Comparison of ENCODE assay signal across 6 cellular contexts in the genomic region with DNA sequence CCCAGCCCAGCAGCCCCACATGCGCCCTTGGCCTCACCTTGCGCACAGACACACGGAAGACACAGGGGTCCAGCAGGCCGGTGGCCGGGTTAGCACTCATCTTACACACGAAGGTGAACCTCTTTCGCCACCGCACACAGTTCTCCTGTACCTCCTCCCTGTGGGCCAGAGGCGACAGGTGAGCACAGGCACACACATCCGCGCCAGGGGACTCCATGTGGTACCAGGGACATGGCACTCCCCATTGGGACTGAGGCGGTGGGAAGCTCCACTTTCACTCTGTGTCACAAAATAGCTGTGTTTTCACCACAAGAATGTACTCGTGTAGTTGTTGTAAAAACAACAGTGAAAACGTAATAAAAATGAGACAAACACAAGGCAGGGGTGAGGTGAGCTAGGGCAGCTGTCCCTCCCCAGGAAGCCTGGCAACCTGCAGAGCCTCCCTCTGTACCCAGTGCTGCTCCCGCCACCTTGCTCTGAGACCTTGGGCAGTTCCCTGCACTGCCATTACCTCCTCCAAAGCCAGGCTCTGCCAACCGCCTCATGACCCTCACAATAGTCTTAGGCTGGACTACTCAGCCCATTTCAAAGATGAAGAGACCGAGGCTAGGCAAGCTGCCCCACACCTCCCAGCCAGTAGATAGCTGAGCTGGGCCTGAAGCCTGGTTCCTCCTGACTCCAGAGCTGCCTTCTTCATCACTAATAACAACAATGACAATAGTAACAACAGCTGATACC. TPM values are rescaled to one million over a fixed set of nuclear protein-coding genes. Genes with fewer than 3 reads are reported as not detected.
A peak's percentile ranks its signal among the peaks of the same experiment; 100 is the strongest.
DNase-seq lines count a peak whose midpoint lies in the region; ATAC-seq, FAIRE-seq and TF ChIP-seq lines count a peak whose summit lies in the region.

No MANE protein-coding gene starts in this region.

- peaks cover 87% of the 10 kb centered on the region for H3K4me1 Mint-ChIP-seq in CD4-positive, alpha-beta T cell (ENCODE audit: low read depth)
- H3K4me1 Mint-ChIP-seq in T-helper 2 cell treated with Interferon-gamma antibody and Interleukin-4, amounts not matched to agents 5 μg/mL and 100 μg/mL, for 36 hours (ENCODE audit: low read depth), result peaks cover 56% of the 10 kb centered on the region
- peaks cover 4 to 5% of the 10 kb centered on the region in 2 donors for H3K4me1 Mint-ChIP-seq in natural killer cell treated with Interleukin-12 subunit alpha and Interleukin-12 subunit beta and Interleukin-15 and Interleukin-18, amount 100 ng/mL, for 72 hours (ENCODE audit: low read depth in 2 of 2)

- H3K27me3 ChIP-seq in CD4-positive, alpha-beta T cell (ENCODE audit: control insufficient read depth, insufficient read depth, low read length), result no peaks in the 10 kb centered on the region

- peak overlapping the region; percentile 97 for H3K27ac Mint-ChIP-seq in CD4-positive, alpha-beta T cell
- peak overlapping the region; percentile 68 for H3K27ac Mint-ChIP-seq in T-helper 2 cell treated with Interferon-gamma antibody and Interleukin-4, amounts not matched to agents 5 μg/mL and 100 μg/mL, for 36 hours
- H3K27ac Mint-ChIP-seq in natural killer cell treated with Interleukin-12 subunit alpha and Interleukin-12 subunit beta and Interleukin-15 and Interleukin-18, amount 100 ng/mL, for 72 hours, result no peak overlapping the region

- ATAC-seq in CD4-positive, alpha-beta T cell (ENCODE audit: poor library complexity), result peak; percentile 26
- ATAC-seq in natural killer cell treated with Interleukin-12 subunit alpha and Interleukin-12 subunit beta and Interleukin-15 and Interleukin-18, amount 100 ng/mL, for 72 hours, result no peak

- H3K36me3 Mint-ChIP-seq in CD4-positive, alpha-beta T cell (ENCODE audit: low read depth), result peaks cover 73% of the 10 kb centered on the region
- H3K36me3 Mint-ChIP-seq in T-helper 2 cell treated with Interferon-gamma antibody and Interleukin-4, amounts not matched to agents 5 μg/mL and 100 μg/mL, for 36 hours (ENCODE audit: low read depth), result peaks cover 43% of the 10 kb centered on the region
- no peaks in the 10 kb centered on the region for H3K36me3 Mint-ChIP-seq in natural killer cell treated with Interleukin-12 subunit alpha and Interleukin-12 subunit beta and Interleukin-15 and Interleukin-18, amount 100 ng/mL, for 72 hours

- peak overlapping the region; percentile 71 for H3K4me3 Mint-ChIP-seq in CD4-positive, alpha-beta T cell
- H3K4me3 Mint-ChIP-seq in T-helper 2 cell treated with Interferon-gamma antibody and Interleukin-4, amounts not matched to agents 5 μg/mL and 100 μg/mL, for 36 hours, result peak overlapping the region; percentile 40
- H3K4me3 Mint-ChIP-seq in natural killer cell treated with Interleukin-12 subunit alpha and Interleukin-12 subunit beta and Interleukin-15 and Interleukin-18, amount 100 ng/mL, for 72 hours, result no peak overlapping the region

- no peaks in the 10 kb centered on the region for H3K9me3 Mint-ChIP-seq in CD4-positive, alpha-beta T cell
- H3K9me3 Mint-ChIP-seq in T-helper 2 cell treated with Interferon-gamma antibody and Interleukin-4, amounts not matched to agents 5 μg/mL and 100 μg/mL, for 36 hours, result no peaks in the 10 kb centered on the region
- no peaks in the 10 kb centered on the region for H3K9me3 Mint-ChIP-seq in natural killer cell treated with Interleukin-12 subunit alpha and Interleukin-12 subunit beta and Interleukin-15 and Interleukin-18, amount 100 ng/mL, for 72 hours

- CTCF ChIA-PET in CD4-positive, alpha-beta T cell (lab: Charles Lee), result interaction anchor here (0.8 to 5.1 kb wide), 5 partner anchors 11 to 81 kb away, joined by 3 to 74 read pairs (median 41); no protein-coding TSS in a partner anchor
- CTCF ChIA-PET in GM10248 (lab: Yijun Ruan, JAX), result interaction anchor here (0.8 to 25.1 kb wide), 12 partner anchors 9 to 171 kb away, joined by 3 to 615 read pairs (median 5); no protein-coding TSS in a partner anchor

- no peak for DNase-seq in CD4-positive, alpha-beta T cell
- DNase-seq in T-helper 2 cell treated with Interferon-gamma antibody and Interleukin-4, amounts not matched to agents 5 μg/mL and 100 μg/mL, for 36 hours (ENCODE audit: low spot score), result no peak
- DNase-seq in kidney (peak; percentile 73), GM10248 (ENCODE audit: extremely low spot score) (no peak), ecto neural progenitor cell (ENCODE audit: low spot score) (no peak)
- DNase-seq in natural killer cell treated with Interleukin-12 subunit alpha and Interleukin-12 subunit beta and Interleukin-15 and Interleukin-18, amount 100 ng/mL, for 72 hours (ENCODE audit: low spot score), result no peak

- H3K4me3 ChIP-seq in kidney (ENCODE audit: low read length in 2 of 2), result no peak overlapping the region

- no peaks in the 10 kb centered on the region for H3K27me3 Mint-ChIP-seq in CD4-positive, alpha-beta T cell
- no peaks in the 10 kb centered on the region for H3K27me3 Mint-ChIP-seq in T-helper 2 cell treated with Interferon-gamma antibody and Interleukin-4, amounts not matched to agents 5 μg/mL and 100 μg/mL, for 36 hours (ENCODE audit: low read depth)
- no peaks in the 10 kb centered on the region for H3K27me3 Mint-ChIP-seq in natural killer cell treated with Interleukin-12 subunit alpha and Interleukin-12 subunit beta and Interleukin-15 and Interleukin-18, amount 100 ng/mL, for 72 hours

- no peak for FAIRE-seq in kidney (lab: Jason Lieb, UNC)

- TF ChIP-seq CTCF in CD4-positive, alpha-beta T cell (IDR thresholded peaks at IDR 0.05), result no peak
- no peak for TF ChIP-seq CTCF in kidney (IDR thresholded peaks at IDR 0.05; ENCODE audit: borderline replicate concordance, extremely low read depth, insufficient read depth)
- no peak for TF ChIP-seq CTCF in GM10248 (IDR thresholded peaks at IDR 0.05; ENCODE audit: control extremely low read depth, extremely low read depth, low read depth, missing control alignments)

- peaks cover 22 to 30% of the 10 kb centered on the region in 2 donors for H3K4me1 ChIP-seq in kidney (ENCODE audit: control insufficient read depth in 1 of 2, insufficient read depth in 1 of 2, low read depth in 1 of 2, low read length in 2 of 2)

- intact Hi-C loops in CD4-positive, alpha-beta T cell (cut with DNase I, micrococcal nuclease), result loop anchor here (2.0 to 10.0 kb wide), 3 partner anchors 17 to 161 kb away; no protein-coding TSS in a partner anchor
- intact Hi-C loops in kidney (cut with DNase I), result no loop called here

- peaks cover 0 to 4% of the 10 kb centered on the region in 2 donors for H3K36me3 ChIP-seq in kidney (ENCODE audit: control insufficient read depth in 1 of 2, insufficient read depth in 2 of 2, low read length in 2 of 2)

- no peaks in the 10 kb centered on the region for H3K9me3 ChIP-seq in CD4-positive, alpha-beta T cell (ENCODE audit: control insufficient read depth, low read length)
- H3K9me3 ChIP-seq in kidney (ENCODE audit: control insufficient read depth in 1 of 2, low read length in 2 of 2), result no peaks in the 10 kb centered on the region

- POLR2A ChIA-PET in CD4-positive, alpha-beta T cell (lab: Charles Lee), result interaction anchor here (1.4 to 34.9 kb wide), 8 partner anchors 9 to 118 kb away, joined by 5 to 1020 read pairs (median 11); a partner anchor contains a TSS
- POLR2A ChIA-PET in GM10248 (lab: Yijun Ruan, JAX), result interaction anchor here (0.6 kb wide), 1 partner anchor 14 kb away, joined by 3 read pairs; no protein-coding TSS in a partner anchor

- peak overlapping the region; percentile 65 for H3K27ac ChIP-seq in CD4-positive, alpha-beta T cell (ENCODE audit: low read depth, low read length)
- H3K27ac ChIP-seq in kidney (ENCODE audit: low read depth in 2 of 2, low read length in 2 of 2), result no peak overlapping the region

- H3K9ac ChIP-seq in kidney (ENCODE audit: low read length in 2 of 2), result no peak overlapping the region

RNA-seq across cellular contexts. Expression of a gene that starts 16.3 kb away (rescaled TPM):
- total RNA-seq in CD4-positive, alpha-beta T cell, result 10 to 100 TPM; 41.7 to 47.6 TPM
- 42.8 TPM for total RNA-seq in kidney
- polyA plus RNA-seq in kidney (ENCODE audit: insufficient read depth, low read depth, low replicate concordance), result 70.0 TPM
- total RNA-seq in natural killer cell treated with Interleukin-12 subunit alpha and Interleukin-12 subunit beta and Interleukin-15 and Interleukin-18, amount 100 ng/mL, for 72 hours, result 10 to 100 TPM; 47.9 to 74.4 TPM

RNA-seq across cellular contexts. Expression of a gene that starts 23.4 kb away (rescaled TPM):
- 1 to 10 TPM; 2.9 to 3.3 TPM for total RNA-seq in CD4-positive, alpha-beta T cell
- 3.0 TPM for total RNA-seq in kidney
- polyA plus RNA-seq in kidney (ENCODE audit: insufficient read depth, low read depth, low replicate concordance), result 4.3 TPM
- total RNA-seq in natural killer cell treated with Interleukin-12 subunit alpha and Interleukin-12 subunit beta and Interleukin-15 and Interleukin-18, amount 100 ng/mL, for 72 hours, result 1 to 10 TPM; 2.7 to 3.7 TPM

RNA-seq across cellular contexts. Expression of a gene that starts 26.9 kb away (rescaled TPM):
- 100 to 1,000 TPM; 440 to 463 TPM for total RNA-seq in CD4-positive, alpha-beta T cell
- total RNA-seq in kidney, result 75.9 TPM
- polyA plus RNA-seq in kidney (ENCODE audit: insufficient read depth, low read depth, low replicate concordance), result 34.3 TPM
- 10 to 100 TPM in 1 of 2 donors, 1 to 10 TPM in 1; 8.2 to 16.4 TPM for total RNA-seq in natural killer cell treated with Interleukin-12 subunit alpha and Interleukin-12 subunit beta and Interleukin-15 and Interleukin-18, amount 100 ng/mL, for 72 hours

RNA-seq across cellular contexts. Expression of a gene that starts 37.1 kb away (rescaled TPM):
- 10 to 100 TPM; 28.7 to 30.2 TPM for total RNA-seq in CD4-positive, alpha-beta T cell
- 31.4 TPM for total RNA-seq in kidney
- polyA plus RNA-seq in kidney (ENCODE audit: insufficient read depth, low read depth, low replicate concordance), result 31.6 TPM
- 10 to 100 TPM; 17.5 to 44.5 TPM for total RNA-seq in natural killer cell treated with Interleukin-12 subunit alpha and Interleukin-12 subunit beta and Interleukin-15 and Interleukin-18, amount 100 ng/mL, for 72 hours

RNA-seq across cellular contexts. Expression of a gene that starts 54.5 kb away (rescaled TPM):
- 10 to 100 TPM; 93.1 to 97.5 TPM for total RNA-seq in CD4-positive, alpha-beta T cell
- total RNA-seq in kidney, result 74.6 TPM
- polyA plus RNA-seq in kidney (ENCODE audit: insufficient read depth, low read depth, low replicate concordance), result 75.0 TPM
- total RNA-seq in natural killer cell treated with Interleukin-12 subunit alpha and Interleukin-12 subunit beta and Interleukin-15 and Interleukin-18, amount 100 ng/mL, for 72 hours, result 10 to 100 TPM; 53.4 to 67.2 TPM

Comparison
In these comparisons a context has a peak if more than half of its experiments do, and no peak if none do; other contexts are left out.
1. H3K27ac Mint-ChIP-seq: peak in CD4-positive, alpha-beta T cell (single experiment) and T-helper 2 cell treated with Interferon-gamma antibody and Interleukin-4, amounts not matched to agents 5 μg/mL and 100 μg/mL, for 36 hours (single experiment); none in natural killer cell treated with Interleukin-12 subunit alpha and Interleukin-12 subunit beta and Interleukin-15 and Interleukin-18, amount 100 ng/mL, for 72 hours (0 of 2).